ENCODE assay signal across 8 cellular contexts in the genomic region with DNA sequence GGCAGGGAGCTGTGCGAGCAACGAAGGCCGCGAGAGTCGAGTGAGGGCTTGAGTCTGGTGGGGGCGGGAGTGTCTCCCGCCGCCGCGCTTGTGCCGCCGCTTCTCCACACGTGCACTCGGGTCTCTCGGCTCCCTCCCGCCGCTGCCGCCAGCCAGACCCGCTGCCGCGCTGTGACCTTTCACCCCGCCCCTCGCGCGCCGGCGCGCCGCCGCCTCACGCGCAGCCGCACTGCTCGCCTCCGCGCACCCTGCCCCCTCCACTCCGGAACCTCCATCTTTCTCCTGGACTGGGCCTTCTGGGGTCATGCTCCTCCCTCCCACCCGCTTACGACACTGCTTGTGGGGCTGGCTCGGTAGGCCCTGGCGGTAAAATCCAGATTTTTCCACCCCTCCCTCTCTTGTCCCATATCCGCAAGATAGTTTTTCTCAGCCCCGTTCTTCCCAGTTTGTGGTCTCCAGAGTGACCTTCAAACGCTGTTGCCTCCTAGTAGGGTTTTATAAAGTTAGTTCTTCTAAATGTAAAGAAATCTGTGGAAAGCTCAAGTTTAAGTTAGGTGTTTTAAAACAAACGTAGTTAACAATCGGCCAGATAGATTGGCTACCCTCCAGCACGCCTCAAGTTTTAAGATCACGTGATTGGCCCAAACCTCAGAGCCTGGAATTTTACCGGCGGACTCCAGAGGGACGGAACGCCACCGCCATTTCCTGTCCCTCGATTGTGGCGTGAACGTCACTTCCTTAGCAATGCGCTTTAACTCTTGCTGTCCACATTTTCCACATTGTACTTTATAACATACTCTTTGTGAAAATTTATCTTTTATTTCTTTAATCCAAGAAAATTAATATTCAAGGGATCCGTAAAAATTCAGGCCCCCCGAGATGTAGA. TPM values are rescaled to one million over a fixed set of nuclear protein-coding genes. Genes with fewer than 3 reads are reported as not detected.
DNase-seq lines count a peak whose midpoint lies in the region; ATAC-seq, FAIRE-seq and TF ChIP-seq lines count a peak whose summit lies in the region.

A gene (minus strand): TSS at position 181 of the 886 bp plus-strand sequence. CDS start 300 bp downstream, outside the sequence.

- H3K36me3 Mint-ChIP-seq in CD8-positive, alpha-beta T cell: peaks cover 19% of the 10 kb centered on the region
- peaks cover 61% of the 10 kb centered on the region for H3K36me3 Mint-ChIP-seq in effector memory CD8-positive, alpha-beta T cell (ENCODE audit: insufficient read depth)

- H3K4me3 Mint-ChIP-seq in CD8-positive, alpha-beta T cell: peak within 1 kb of the TSS; percentile 95
- H3K4me3 Mint-ChIP-seq in effector memory CD8-positive, alpha-beta T cell: peak within 1 kb of the TSS; percentile 95 to 99

- H3K27ac ChIP-seq in CD8-positive, alpha-beta T cell (ENCODE audit: low read depth, low read length): peak within 1 kb of the TSS; percentile 99

- peak; percentile 95 for FAIRE-seq in HTR-8/SVneo (lab: Jason Lieb, UNC)

- H3K36me3 ChIP-seq in CD8-positive, alpha-beta T cell (ENCODE audit: insufficient read depth, low read length): no peaks in the 10 kb centered on the region

- H3K4me1 Mint-ChIP-seq in CD8-positive, alpha-beta T cell (ENCODE audit: low read depth): peaks cover 67% of the 10 kb centered on the region
- peaks cover 42 to 62% of the 10 kb centered on the region in 2 donors for H3K4me1 Mint-ChIP-seq in effector memory CD8-positive, alpha-beta T cell (ENCODE audit: low read depth in 2 of 2)

- POLR2A ChIA-PET in CD8-positive, alpha-beta T cell (lab: Charles Lee): interaction anchor here (0.7 to 3.5 kb wide), 12 partner anchors 7 to 545 kb away, joined by 3 to 51 read pairs (median 5); a partner anchor contains a TSS

- peak; percentile 89 to 96 (median 94) for DNase-seq in CD8-positive, alpha-beta T cell
- DNase-seq in GM20000 (ENCODE audit: low spot score): peak; percentile 92
- DNase-seq in HTR-8/SVneo (ENCODE audit: insufficient read length, low spot score): peak; percentile 89
- DNase-seq in NOMO-1 treated with dmso at 0.1 percent for 144 hours (lab: John Stamatoyannopoulos, UW; ENCODE audit: unreplicated experiment): peak; percentile 97
- DNase-seq in activated CD8-positive, alpha-beta memory T cell treated with anti-CD3 and anti-CD28 coated beads for 48 hours (ENCODE audit: low read depth in 2 of 3, low spot score in 2 of 3): peak; percentile 86 to 91 (median 86)
- peak; percentile 89 to 92 (median 89) for DNase-seq in effector memory CD8-positive, alpha-beta T cell
- peak; percentile 98 for DNase-seq in medulla oblongata (ENCODE audit: extremely low spot score)
- peak; percentile 88 for DNase-seq in stimulated activated CD8-positive, alpha-beta memory T cell treated with anti-CD3 and anti-CD28 coated beads, Interleukin-12 subunit alpha, Interleukin-12 subunit beta, amount 100 ng/mL, for 1 hour (ENCODE audit: low read depth)

- intact Hi-C loops in CD8-positive, alpha-beta T cell (cut with DNase I, micrococcal nuclease): loop anchor here (1.0 to 10.0 kb wide), 13 partner anchors 36 to 1911 kb away; a partner anchor contains a TSS

- no peaks in the 10 kb centered on the region for H3K27me3 Mint-ChIP-seq in CD8-positive, alpha-beta T cell (ENCODE audit: low read depth)
- H3K27me3 Mint-ChIP-seq in effector memory CD8-positive, alpha-beta T cell: no peaks in the 10 kb centered on the region

- peaks cover 40% of the 10 kb centered on the region for H3K4me1 ChIP-seq in CD8-positive, alpha-beta T cell (ENCODE audit: insufficient read depth, low read length)

- TF ChIP-seq CTCF in CD8-positive, alpha-beta T cell (IDR thresholded peaks at IDR 0.05): no peak
- TF ChIP-seq CTCF in GM20000 (IDR thresholded peaks at IDR 0.05; ENCODE audit: extremely low read depth, missing control alignments): no peak

- no peaks in the 10 kb centered on the region for H3K27me3 ChIP-seq in CD8-positive, alpha-beta T cell (ENCODE audit: insufficient read depth, low read length)

- peak within 1 kb of the TSS; percentile 100 for H3K27ac Mint-ChIP-seq in CD8-positive, alpha-beta T cell
- peak within 1 kb of the TSS; percentile 100 for H3K27ac Mint-ChIP-seq in effector memory CD8-positive, alpha-beta T cell

- ATAC-seq in CD8-positive, alpha-beta T cell: peak; percentile 70
- peak; percentile 72 for ATAC-seq in effector memory CD8-positive, alpha-beta T cell (replicated peaks)

- CTCF ChIA-PET in CD8-positive, alpha-beta T cell (lab: Charles Lee): interaction anchor here (1.1 to 4.1 kb wide), 14 partner anchors 11 to 545 kb away, joined by 3 to 51 read pairs (median 6); a partner anchor contains a TSS

- H3K9me3 ChIP-seq in CD8-positive, alpha-beta T cell (ENCODE audit: low read length): no peaks in the 10 kb centered on the region

- no peaks in the 10 kb centered on the region for H3K9me3 Mint-ChIP-seq in CD8-positive, alpha-beta T cell
- no peaks in the 10 kb centered on the region for H3K9me3 Mint-ChIP-seq in effector memory CD8-positive, alpha-beta T cell

- H3K4me3 ChIP-seq in CD8-positive, alpha-beta T cell (ENCODE audit: low read depth, low read length): peak within 1 kb of the TSS; percentile 86

RNA-seq across cellular contexts. Expression of the gene that starts here (rescaled TPM):
- total RNA-seq in CD8-positive, alpha-beta T cell: 10 to 100 TPM; 97.3 to 98.9 TPM

Comparison
In these comparisons a context has a peak if more than half of its experiments do, and no peak if none do; other contexts are left out.
1. Peak in every context shown above with its lines: DNase-seq, ATAC-seq, H3K4me3 ChIP-seq and H3K27ac ChIP-seq.